Comparison of ENCODE assay signal across 8 cellular contexts in the genomic region with DNA sequence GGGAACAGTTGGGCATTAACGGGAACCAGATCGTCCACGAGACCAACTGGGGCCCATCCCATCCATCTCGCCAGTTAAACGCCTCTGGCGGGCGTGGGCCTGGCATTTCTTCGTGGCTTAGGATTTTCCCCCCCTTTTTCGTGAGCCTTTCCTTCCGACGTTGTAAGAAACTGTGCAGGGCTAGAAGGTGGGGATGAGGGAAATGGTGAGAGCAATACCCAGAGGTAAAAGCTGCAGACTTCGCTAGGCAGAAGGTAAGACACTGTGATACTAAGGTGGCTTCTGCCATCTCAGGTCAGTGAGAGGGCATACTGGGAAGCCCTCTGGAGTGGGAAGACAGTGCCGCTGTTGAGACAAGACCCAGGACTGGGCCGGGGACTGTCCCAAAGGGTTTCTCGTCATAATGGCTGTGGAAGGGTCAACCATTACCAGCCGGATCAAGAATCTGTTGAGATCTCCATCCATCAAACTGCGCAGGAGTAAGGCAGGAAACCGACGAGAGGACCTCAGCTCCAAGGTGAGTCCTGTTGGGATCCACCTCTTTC. TPM values are rescaled to one million over a fixed set of nuclear protein-coding genes. Genes with fewer than 3 reads are reported as not detected.
A peak's percentile ranks its signal among the peaks of the same experiment; 100 is the strongest.
DNase-seq lines count a peak whose midpoint lies in the region; ATAC-seq and TF ChIP-seq lines count a peak whose summit lies in the region.

No MANE protein-coding gene starts in this region.

- no peaks in the 10 kb centered on the region for H3K9me3 Mint-ChIP-seq in CD4-positive, alpha-beta memory T cell

- H3K36me3 ChIP-seq in CD4-positive, alpha-beta memory T cell (ENCODE audit: insufficient read depth, low read length) = no peaks in the 10 kb centered on the region
- no peaks in the 10 kb centered on the region for H3K36me3 ChIP-seq in KMS-11 (ENCODE audit: insufficient read depth)
- no peaks in the 10 kb centered on the region for H3K36me3 ChIP-seq in brain microvascular endothelial cell (replicated peaks)
- H3K36me3 ChIP-seq in lower lobe of right lung = no peaks in the 10 kb centered on the region
- no peaks in the 10 kb centered on the region for H3K36me3 ChIP-seq in transverse colon

- in situ Hi-C loops in brain microvascular endothelial cell (cut with HindIII; ENCODE audit: low pct_ligation_motif_present, low sequenced_read_pairs) (no loop called here), transverse colon (cut with MboI; ENCODE audit: low pct_ligation_motif_present in 1 of 4, low pct_unique_long_range_greater_than_20kb in 1 of 4, low sequenced_read_pairs in 3 of 4) (loop anchor here in 1 of 4 donors (25.0 kb wide), 1 partner anchor 137 kb away; no protein-coding TSS in a partner anchor)

- peaks cover 57% of the 10 kb centered on the region for H3K4me1 ChIP-seq in CD4-positive, alpha-beta memory T cell (ENCODE audit: insufficient read depth, low read length)
- H3K4me1 ChIP-seq in KMS-11 (ENCODE audit: low read depth, poor library complexity, severe bottlenecking) (peaks cover 51% of the 10 kb centered on the region), lower lobe of right lung (peaks cover 39% of the 10 kb centered on the region), transverse colon (peaks cover 21 to 44% (median 29%) of the 10 kb centered on the region in 4 donors)

- H3K4me3 ChIP-seq in CD4-positive, alpha-beta memory T cell (ENCODE audit: low read length in 2 of 2) = peak overlapping the region; percentile 67 to 83
- no peak overlapping the region for H3K4me3 ChIP-seq in KMS-11 (IDR thresholded peaks at IDR 0.05; ENCODE audit: insufficient read depth, low read depth, low read length)
- peak overlapping the region; percentile 87 for H3K4me3 ChIP-seq in brain microvascular endothelial cell (ENCODE audit: low read depth, low read length)
- H3K4me3 ChIP-seq in lower lobe of right lung = peak overlapping the region; percentile 85
- H3K4me3 ChIP-seq in transverse colon = peak overlapping the region; percentile 55 to 92 (median 69)

- POLR2A ChIA-PET in CD4-positive, alpha-beta memory T cell (lab: Charles Lee; ENCODE audit: partially characterized antibody) = interaction anchor here (0.8 to 3.8 kb wide), 23 partner anchors 9 to 716 kb away, joined by 3 to 56 read pairs (median 6); partner anchors contain the start of genes EHD4, JMJD7, MGA and PLA2G4B

- H3K27ac Mint-ChIP-seq in CD4-positive, alpha-beta memory T cell = peak overlapping the region; percentile 69 to 97 (median 96)

- intact Hi-C loops in CD4-positive, alpha-beta memory T cell (cut with micrococcal nuclease) = loop anchor here (1.0 to 2.0 kb wide), 7 partner anchors 36 to 218 kb away; partner anchors contain the start of genes JMJD7, MGA and SPTBN5
- intact Hi-C loops in lower lobe of right lung (cut with DNase I) = loop anchor here (5.0 kb wide), 1 partner anchor 37 kb away; no protein-coding TSS in a partner anchor
- intact Hi-C loops in transverse colon (cut with DNase I; ENCODE audit: low total_unique reads) = no loop called here

- peak overlapping the region; percentile 75 for H3K27ac ChIP-seq in CD4-positive, alpha-beta memory T cell (ENCODE audit: low read depth, low read length)
- H3K27ac ChIP-seq in KMS-11 (peak overlapping the region; percentile 43), brain microvascular endothelial cell (peak overlapping the region; percentile 61), lower lobe of right lung (peak overlapping the region; percentile 81), transverse colon (peak overlapping the region; percentile 88 to 93 (median 92))

- no peak for TF ChIP-seq EP300 in transverse colon (IDR thresholded peaks at IDR 0.05; ENCODE audit: low read depth)

- no peaks in the 10 kb centered on the region for H3K9me3 ChIP-seq in CD4-positive, alpha-beta memory T cell (ENCODE audit: control insufficient read depth in 1 of 2, low read length in 2 of 2)
- no peaks in the 10 kb centered on the region for H3K9me3 ChIP-seq in lower lobe of right lung
- no peaks in the 10 kb centered on the region for H3K9me3 ChIP-seq in transverse colon

- no peak for TF ChIP-seq POLR2A in transverse colon (IDR thresholded peaks at IDR 0.05)

- H3K4me1 Mint-ChIP-seq in CD4-positive, alpha-beta memory T cell = peaks cover 49 to 72% (median 58%) of the 10 kb centered on the region in 4 donors

- H3K27me3 ChIP-seq in CD4-positive, alpha-beta memory T cell (ENCODE audit: insufficient read depth, low read length) = no peaks in the 10 kb centered on the region
- H3K27me3 ChIP-seq in KMS-11 (ENCODE audit: insufficient read depth, low read depth) = no peaks in the 10 kb centered on the region
- H3K27me3 ChIP-seq in brain microvascular endothelial cell (replicated peaks) = no peaks in the 10 kb centered on the region
- H3K27me3 ChIP-seq in lower lobe of right lung (ENCODE audit: low read depth) = no peaks in the 10 kb centered on the region
- H3K27me3 ChIP-seq in transverse colon = no peaks in the 10 kb centered on the region

- TF ChIP-seq CTCF in KMS-11 (conservative IDR thresholded peaks at IDR 0.05; ENCODE audit: low read depth, low read length) = no peak
- TF ChIP-seq CTCF in brain microvascular endothelial cell (IDR thresholded peaks at IDR 0.05; ENCODE audit: low read depth, low read length, missing control alignments) = no peak
- no peak for TF ChIP-seq CTCF in lower lobe of right lung (IDR thresholded peaks at IDR 0.05)
- TF ChIP-seq CTCF in transverse colon (IDR thresholded peaks at IDR 0.05) = no peak

- H3K9ac ChIP-seq in KMS-11 = peak overlapping the region; percentile 63; the same call in 1 of the 2 replicates

- DNase-seq in CD4-positive, alpha-beta memory T cell = peak in 1 of 5 donors; percentile 2
- DNase-seq in brain microvascular endothelial cell = no peak
- DNase-seq in lower lobe of right lung = no peak
- no peak for DNase-seq in transverse colon
- DNase-seq in DMS153 (lab: John Stamatoyannopoulos, UW) = no peak
- no peak for DNase-seq in COLO829 (ENCODE audit: low spot score)
- DNase-seq in RPMI8226 = no peak

- peak overlapping the region; percentile 88 for H2AFZ ChIP-seq in KMS-11 (ENCODE audit: low read depth)

- CTCF ChIA-PET in CD4-positive, alpha-beta memory T cell (lab: Charles Lee; ENCODE audit: partially characterized antibody) = interaction anchor here (0.9 to 12.3 kb wide), 26 partner anchors 9 to 834 kb away, joined by 3 to 327 read pairs (median 10); partner anchors contain the start of genes JMJD7, MGA and SPTBN5

- peak overlapping the region; percentile 87 for H3K4me2 ChIP-seq in KMS-11

- 18% methylated on average over 19 of the region's 19 CpGs; no CpG with 5 or more reads in 1 of the 2 donors for WGBS in transverse colon (ENCODE audit: low coverage in 1 of 2), 2 donors

- H3K79me2 ChIP-seq in KMS-11 (ENCODE audit: insufficient read depth, low read depth) = no peaks in the 10 kb centered on the region

- no peaks in the 10 kb centered on the region for H4K20me1 ChIP-seq in KMS-11 (ENCODE audit: insufficient read depth)

- H3K36me3 Mint-ChIP-seq in CD4-positive, alpha-beta memory T cell = peaks cover 7 to 12% of the 10 kb centered on the region in 2 donors

- no peaks in the 10 kb centered on the region for H3K27me3 Mint-ChIP-seq in CD4-positive, alpha-beta memory T cell

- H3K4me3 Mint-ChIP-seq in CD4-positive, alpha-beta memory T cell = peak overlapping the region; percentile 91 to 99 (median 96)

- ATAC-seq in lower lobe of right lung = peak; percentile 30 to 46

RNA-seq across cellular contexts. Expression of gene MAPKBP1, which starts 0.7 kb away (rescaled TPM):
- total RNA-seq in CD4-positive, alpha-beta memory T cell = 10 to 100 TPM; 39.7 to 42.6 TPM
- 1 to 10 TPM in 1 of 2 donors, under 1 TPM in 1; 0.87 to 3.8 TPM for polyA plus RNA-seq in CD4-positive, alpha-beta memory T cell
- total RNA-seq in lower lobe of right lung (17.0 TPM), transverse colon (10 to 100 TPM; 16.0 to 36.4 (median 16.8) TPM)

RNA-seq across cellular contexts. Expression of gene JMJD7, which starts 52.9 kb away (rescaled TPM):
- total RNA-seq in CD4-positive, alpha-beta memory T cell = 10 to 100 TPM; 75.0 to 78.5 TPM
- polyA plus RNA-seq in CD4-positive, alpha-beta memory T cell = 10 to 100 TPM; 18.7 to 28.0 TPM
- total RNA-seq in lower lobe of right lung (24.3 TPM), transverse colon (10 to 100 TPM in 2 of 4 donors, 1 to 10 TPM in 2; 1.9 to 10.9 (median 7.6) TPM)
